ENCODE assay signal across 9 cellular contexts in the genomic region with DNA sequence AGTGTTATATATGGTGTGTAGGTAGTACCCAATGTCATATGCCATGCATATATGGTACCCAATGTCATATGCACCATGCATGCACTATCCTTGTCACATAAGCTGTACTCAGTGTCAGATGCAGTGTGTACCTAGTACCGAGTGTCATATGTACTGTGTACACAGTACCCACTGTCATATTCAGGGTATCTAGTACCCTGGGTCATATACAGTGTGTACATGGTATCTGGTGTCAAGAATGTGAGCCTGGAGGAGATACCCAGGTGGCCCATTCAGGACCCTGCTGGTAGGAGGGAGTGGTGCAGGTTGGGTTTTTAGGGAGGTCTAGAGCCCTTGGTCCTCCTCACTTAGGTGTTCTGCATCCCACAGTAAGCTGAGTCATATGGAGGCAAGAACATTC. TPM values are rescaled to one million over a fixed set of nuclear protein-coding genes. Genes with fewer than 3 reads are reported as not detected.
DNase-seq lines count a peak whose midpoint lies in the region; ATAC-seq and TF ChIP-seq lines count a peak whose summit lies in the region.
"Had no signal": no experiment of that assay in that cellular context is flagged by ENCODE, and none has a peak within 500 bp of the region (broad histone marks: within the 10 kb centered on the region; RNA-seq: fewer than 3 reads in every experiment).

No MANE protein-coding gene starts in this region.

- TF ChIP-seq CTCF in fibroblast of pulmonary artery (IDR thresholded peaks at IDR 0.05; ENCODE audit: low read length, missing control alignments) (peak; percentile 49), prostate gland (IDR thresholded peaks at IDR 0.05) (no peak)

- ATAC-seq in GM18907 (IDR thresholded peaks at IDR 0.05; ENCODE audit: unreplicated experiment) = peak; percentile 33

- DNase-seq in AG08396 (ENCODE audit: low spot score) (peak; percentile 36), MV-4-11 (lab: John Stamatoyannopoulos, UW) (peak; percentile 78), fibroblast of pulmonary artery (ENCODE audit: low read depth) (peak; percentile 23), prostate gland (ENCODE audit: low spot score) (no peak), DMS153 treated with DMSO at 0.1 percent for 48 hours (lab: John Stamatoyannopoulos, UW; ENCODE audit: unreplicated experiment) (no peak)
- peak; percentile 48 for DNase-seq in activated CD8-positive, alpha-beta memory T cell treated with anti-CD3 and anti-CD28 coated beads, Interleukin-2, amount 50 U/mL, for 4 hours
- DNase-seq in stimulated activated CD4-positive, alpha-beta T cell treated with anti-CD3 and anti-CD28 coated beads, Interleukin-1b, Interleukin-23, amount 100 ng/mL, for 48 hours = peak; percentile 60

- no peaks in the 10 kb centered on the region for H3K9me3 ChIP-seq in prostate gland

- no peak overlapping the region for H3K27ac ChIP-seq in prostate gland
- H3K27ac ChIP-seq: HL-60 had no signal

- H3K4me1 ChIP-seq in prostate gland (replicated peaks) = peaks cover 4% of the 10 kb centered on the region

- no peaks in the 10 kb centered on the region for H3K36me3 ChIP-seq in prostate gland

- H3K4me3 ChIP-seq in fibroblast of pulmonary artery (replicated peaks; ENCODE audit: low read depth, low read length) (peak overlapping the region; percentile 79), prostate gland (no peak overlapping the region)

- 85% methylated on average over 1 of the region's 1 CpG for WGBS in prostate gland

- intact Hi-C loops in prostate gland (cut with DNase I) = no loop called here

- H3K27me3 ChIP-seq in prostate gland (replicated peaks; ENCODE audit: insufficient read depth) = no peaks in the 10 kb centered on the region

- no peak for TF ChIP-seq POLR2A in prostate gland (IDR thresholded peaks at IDR 0.05)

RNA-seq across cellular contexts. Expression of gene ZMYND11, which starts 1.8 kb away (rescaled TPM):
- 10 to 100 TPM; 66.6 to 78.1 TPM for total RNA-seq in prostate gland

Comparison
In these comparisons a context has a peak if more than half of its experiments do, and no peak if none do; other contexts are left out.
1. DNase-seq: peak in AG08396 (single experiment), MV-4-11 (single experiment), activated CD8-positive, alpha-beta memory T cell treated with anti-CD3 and anti-CD28 coated beads, Interleukin-2, amount 50 U/mL, for 4 hours (single experiment), fibroblast of pulmonary artery (single experiment) and stimulated activated CD4-positive, alpha-beta T cell treated with anti-CD3 and anti-CD28 coated beads, Interleukin-1b, Interleukin-23, amount 100 ng/mL, for 48 hours (single experiment); none in prostate gland (single experiment) and DMS153 treated with DMSO at 0.1 percent for 48 hours (single experiment).